Comparison of ENCODE assay signal across 1 cellular context in genomic region chr4:151994429-151994828, GRCh38.
A peak's percentile ranks its signal among the peaks of the same experiment; 100 is the strongest.
TF ChIP-seq lines count a peak whose summit lies in the region.

No MANE protein-coding gene starts in this region.

TF ChIP-seq in HepG2, 621 proteins besides CTCF, POLR2A, EP300 and RAD21 (continued from another document):
- TF ChIP-seq, protein P1, sequence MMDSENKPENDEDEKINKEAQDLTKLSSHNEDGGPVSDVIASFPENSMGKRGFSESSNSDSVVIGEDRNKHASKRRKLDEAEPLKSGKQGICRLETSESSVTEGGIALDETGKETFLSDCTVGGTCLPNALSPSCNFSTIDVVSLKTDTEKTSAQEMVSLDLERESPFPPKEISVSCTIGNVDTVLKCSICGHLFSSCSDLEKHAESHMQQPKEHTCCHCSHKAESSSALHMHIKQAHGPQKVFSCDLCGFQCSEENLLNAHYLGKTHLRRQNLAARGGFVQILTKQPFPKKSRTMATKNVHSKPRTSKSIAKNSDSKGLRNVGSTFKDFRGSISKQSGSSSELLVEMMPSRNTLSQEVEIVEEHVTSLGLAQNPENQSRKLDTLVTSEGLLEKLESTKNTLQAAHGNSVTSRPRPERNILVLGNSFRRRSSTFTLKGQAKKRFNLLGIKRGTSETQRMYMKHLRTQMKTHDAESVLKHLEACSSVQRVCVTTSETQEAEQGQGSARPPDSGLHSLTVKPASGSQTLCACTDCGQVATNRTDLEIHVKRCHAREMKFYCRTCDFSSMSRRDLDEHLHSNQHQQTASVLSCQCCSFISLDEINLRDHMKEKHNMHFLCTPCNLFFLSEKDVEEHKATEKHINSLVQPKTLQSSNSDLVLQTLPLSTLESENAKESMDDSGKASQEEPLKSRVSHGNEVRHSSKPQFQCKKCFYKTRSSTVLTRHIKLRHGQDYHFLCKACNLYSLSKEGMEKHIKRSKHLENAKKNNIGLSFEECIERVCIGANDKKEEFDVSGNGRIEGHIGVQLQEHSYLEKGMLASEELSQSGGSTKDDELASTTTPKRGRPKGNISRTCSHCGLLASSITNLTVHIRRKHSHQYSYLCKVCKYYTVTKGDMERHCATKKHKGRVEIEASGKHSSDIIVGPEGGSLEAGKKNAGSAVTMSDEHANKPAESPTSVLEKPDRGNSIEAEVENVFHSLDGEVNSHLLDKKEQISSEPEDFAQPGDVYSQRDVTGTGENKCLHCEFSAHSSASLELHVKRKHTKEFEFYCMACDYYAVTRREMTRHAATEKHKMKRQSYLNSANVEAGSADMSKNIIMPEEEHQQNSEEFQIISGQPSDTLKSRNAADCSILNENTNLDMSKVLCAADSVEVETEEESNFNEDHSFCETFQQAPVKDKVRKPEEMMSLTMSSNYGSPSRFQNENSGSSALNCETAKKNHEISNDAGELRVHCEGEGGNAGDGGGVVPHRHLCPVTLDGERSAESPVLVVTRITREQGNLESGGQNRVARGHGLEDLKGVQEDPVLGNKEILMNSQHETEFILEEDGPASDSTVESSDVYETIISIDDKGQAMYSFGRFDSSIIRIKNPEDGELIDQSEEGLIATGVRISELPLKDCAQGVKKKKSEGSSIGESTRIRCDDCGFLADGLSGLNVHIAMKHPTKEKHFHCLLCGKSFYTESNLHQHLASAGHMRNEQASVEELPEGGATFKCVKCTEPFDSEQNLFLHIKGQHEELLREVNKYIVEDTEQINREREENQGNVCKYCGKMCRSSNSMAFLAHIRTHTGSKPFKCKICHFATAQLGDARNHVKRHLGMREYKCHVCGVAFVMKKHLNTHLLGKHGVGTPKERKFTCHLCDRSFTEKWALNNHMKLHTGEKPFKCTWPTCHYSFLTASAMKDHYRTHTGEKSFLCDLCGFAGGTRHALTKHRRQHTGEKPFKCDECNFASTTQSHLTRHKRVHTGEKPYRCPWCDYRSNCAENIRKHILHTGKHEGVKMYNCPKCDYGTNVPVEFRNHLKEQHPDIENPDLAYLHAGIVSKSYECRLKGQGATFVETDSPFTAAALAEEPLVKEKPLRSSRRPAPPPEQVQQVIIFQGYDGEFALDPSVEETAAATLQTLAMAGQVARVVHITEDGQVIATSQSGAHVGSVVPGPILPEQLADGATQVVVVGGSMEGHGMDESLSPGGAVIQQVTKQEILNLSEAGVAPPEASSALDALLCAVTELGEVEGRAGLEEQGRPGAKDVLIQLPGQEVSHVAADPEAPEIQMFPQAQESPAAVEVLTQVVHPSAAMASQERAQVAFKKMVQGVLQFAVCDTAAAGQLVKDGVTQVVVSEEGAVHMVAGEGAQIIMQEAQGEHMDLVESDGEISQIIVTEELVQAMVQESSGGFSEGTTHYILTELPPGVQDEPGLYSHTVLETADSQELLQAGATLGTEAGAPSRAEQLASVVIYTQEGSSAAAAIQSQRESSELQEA (CRISPR knock-in tag; IDR thresholded peaks at IDR 0.05; ENCODE audit: not compliant biosample characterization): no peak
- peak; percentile 42; the same call in 1 of the 2 replicates for TF ChIP-seq THAP11 (CRISPR knock-in tag; IDR thresholded peaks at IDR 0.05)
TF ChIP-seq in HepG2: peak in this region for 2.
